Comparison of ENCODE assay signal across 22 cellular contexts in the genomic region with DNA sequence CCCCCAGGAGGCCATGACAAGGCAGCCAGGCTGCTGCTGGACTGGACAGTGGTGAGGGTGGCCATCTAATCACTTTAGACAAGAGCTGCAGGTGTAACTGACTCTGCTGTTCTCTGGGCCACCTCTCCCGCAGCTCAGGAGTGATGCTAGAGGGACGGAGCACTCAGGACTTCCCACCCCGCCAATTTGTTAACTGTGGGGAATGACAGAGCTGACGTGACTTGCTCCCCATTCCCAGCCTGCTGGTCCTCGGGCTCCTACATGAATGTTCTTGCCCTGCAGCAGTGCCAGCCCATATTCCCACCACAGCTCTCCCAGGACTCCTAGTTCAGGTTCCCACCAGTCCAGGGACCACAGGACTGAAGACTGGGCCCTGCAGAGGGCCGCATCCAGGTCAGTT. TPM values are rescaled to one million over a fixed set of nuclear protein-coding genes. Genes with fewer than 3 reads are reported as not detected.
DNase-seq lines count a peak whose midpoint lies in the region; ATAC-seq, FAIRE-seq and TF ChIP-seq lines count a peak whose summit lies in the region.
"Had no signal": no experiment of that assay in that cellular context is flagged by ENCODE, and none has a peak within 500 bp of the region (broad histone marks: within the 10 kb centered on the region; RNA-seq: fewer than 3 reads in every experiment).

No MANE protein-coding gene starts in this region.

- ATAC-seq in omental fat pad (ENCODE audit: low FRiP score), result no peak
- ATAC-seq in naive thymus-derived CD8-positive, alpha-beta T cell, result no peak
- no peak for ATAC-seq in GM21526 (IDR thresholded peaks at IDR 0.05; ENCODE audit: low FRiP score, unreplicated experiment)
- ATAC-seq: GM12878 had no signal

- peak overlapping the region in 5 of 7 donors; percentile 46 to 89 (median 77) for H3K27ac Mint-ChIP-seq in CD14-positive monocyte
- no peak overlapping the region for H3K27ac Mint-ChIP-seq in naive thymus-derived CD8-positive, alpha-beta T cell
- H3K27ac Mint-ChIP-seq: CD4-positive, alpha-beta T cell; CD8-positive, alpha-beta memory T cell had no signal

- peaks cover 0 to 19% (median 0%) of the 10 kb centered on the region in 11 experiments; a peak in 3 of 22 replicates for H3K27me3 ChIP-seq in BLaER1 treated with 17β-estradiol and CSF1 and Interleukin-3, amounts not matched to agents 10 nM and 100 nM
- H3K27me3 ChIP-seq in bronchial epithelial cell (ENCODE audit: control insufficient read depth, insufficient read depth, low read length), result no peaks in the 10 kb centered on the region

- H3K9me3 ChIP-seq in BLaER1 treated with 17β-estradiol and CSF1 and Interleukin-3, amounts not matched to agents 10 nM and 100 nM (replicated peaks in 1 of 11), result peaks cover 0 to 35% (median 4%) of the 10 kb centered on the region in 11 experiments; a peak in 10 of 22 replicates

- H4K20me1 ChIP-seq in BLaER1 treated with 17β-estradiol and CSF1 and Interleukin-3, amounts not matched to agents 10 nM and 100 nM, result no peaks in the 10 kb centered on the region

- POLR2A ChIA-PET in naive thymus-derived CD8-positive, alpha-beta T cell (lab: Charles Lee), result no interaction called here

- H3K4me1 ChIP-seq in BLaER1 treated with 17β-estradiol and CSF1 and Interleukin-3, amounts not matched to agents 10 nM and 100 nM, result peaks cover 21 to 40% (median 33%) of the 10 kb centered on the region in 10 experiments

- H3K4me3 ChIP-seq in BLaER1 treated with 17β-estradiol and CSF1 and Interleukin-3, amounts not matched to agents 10 nM and 100 nM, result no peak overlapping the region
- H3K4me3 ChIP-seq in bronchial epithelial cell (ENCODE audit: low read depth, low read length), result no peak overlapping the region
- H3K4me3 ChIP-seq: GM12878, GM23248 had no signal

- peaks cover 78% of the 10 kb centered on the region for H3K4me1 Mint-ChIP-seq in CD14-positive monocyte
- H3K4me1 Mint-ChIP-seq in naive thymus-derived CD8-positive, alpha-beta T cell, result peaks cover 0 to under 1% (median 0%) of the 10 kb centered on the region in 4 donors
- H3K4me1 Mint-ChIP-seq: CD8-positive, alpha-beta memory T cell had no signal

- H3K9me3 Mint-ChIP-seq in CD14-positive monocyte, result no peaks in the 10 kb centered on the region
- no peaks in the 10 kb centered on the region for H3K9me3 Mint-ChIP-seq in naive thymus-derived CD8-positive, alpha-beta T cell
- H3K9me3 Mint-ChIP-seq: CD4-positive, alpha-beta T cell; CD8-positive, alpha-beta memory T cell had no signal

- H3K9ac ChIP-seq in BLaER1 treated with 17β-estradiol and CSF1 and Interleukin-3, amounts not matched to agents 10 nM and 100 nM, result peak overlapping the region in 2 of 11 experiments; percentile 26 to 31; a peak in 1 of 22 replicates
- H3K9ac ChIP-seq: GM23248 had no signal

- DNase-seq in CD14-positive monocyte (ENCODE audit: low spot score) (no peak), bronchial epithelial cell (ENCODE audit: low read depth) (no peak), omental fat pad (ENCODE audit: low spot score) (peak; percentile 15)
- no peak for DNase-seq in naive thymus-derived CD8-positive, alpha-beta T cell
- DNase-seq in activated CD4-positive, alpha-beta T cell treated with anti-CD3 and anti-CD28 coated beads, Interleukin-2, amount 50 U/mL, for 48 hours, result no peak
- DNase-seq: CD4-positive, alpha-beta T cell; CD8-positive, alpha-beta memory T cell; DMS 273 treated with DMSO at 0.1 percent for 48 hours; DMS79; EL; GDM1; GM23248; H7; HCEC 1CT had no signal

- TF ChIP-seq CTCF in CD14-positive monocyte (IDR thresholded peaks at IDR 0.05) (no peak), bronchial epithelial cell (IDR thresholded peaks at IDR 0.05; ENCODE audit: insufficient read depth, low read length, severe bottlenecking) (no peak), omental fat pad (IDR thresholded peaks at IDR 0.05) (no peak)

- peak; percentile 86 for FAIRE-seq in bronchial epithelial cell (lab: Jason Lieb, UNC)
- FAIRE-seq: D721Med, GM12878, GM19239, H1 had no signal

- no peaks in the 10 kb centered on the region for H3K27me3 Mint-ChIP-seq in CD14-positive monocyte (ENCODE audit: low read depth in 3 of 3)
- no peaks in the 10 kb centered on the region for H3K27me3 Mint-ChIP-seq in naive thymus-derived CD8-positive, alpha-beta T cell
- H3K27me3 Mint-ChIP-seq: CD4-positive, alpha-beta T cell; CD8-positive, alpha-beta memory T cell had no signal

- H3K4me3 Mint-ChIP-seq in CD14-positive monocyte, result no peak overlapping the region
- no peak overlapping the region for H3K4me3 Mint-ChIP-seq in naive thymus-derived CD8-positive, alpha-beta T cell
- H3K4me3 Mint-ChIP-seq: CD4-positive, alpha-beta T cell; CD8-positive, alpha-beta memory T cell had no signal

- peaks cover 0 to 11% (median 0%) of the 10 kb centered on the region in 11 experiments; a peak in 6 of 22 replicates for H3K36me3 ChIP-seq in BLaER1 treated with 17β-estradiol and CSF1 and Interleukin-3, amounts not matched to agents 10 nM and 100 nM
- no peaks in the 10 kb centered on the region for H3K36me3 ChIP-seq in bronchial epithelial cell (ENCODE audit: control insufficient read depth, insufficient read depth, low read length)

- H3K36me3 Mint-ChIP-seq in CD14-positive monocyte, result peaks cover 0 to 3% of the 10 kb centered on the region in 2 donors
- H3K36me3 Mint-ChIP-seq in naive thymus-derived CD8-positive, alpha-beta T cell, result no peaks in the 10 kb centered on the region
- H3K36me3 Mint-ChIP-seq: CD8-positive, alpha-beta memory T cell had no signal

- H3K27ac ChIP-seq in BLaER1 treated with 17β-estradiol and CSF1 and Interleukin-3, amounts not matched to agents 10 nM and 100 nM, result peak overlapping the region in 8 of 11 experiments; percentile 29 to 92 (median 87); a peak in 15 of 22 replicates
- H3K27ac ChIP-seq: C4-2B, GM23248 had no signal

- no peak overlapping the region for H3K4me2 ChIP-seq in BLaER1 treated with 17β-estradiol and CSF1 and Interleukin-3, amounts not matched to agents 10 nM and 100 nM

- intact Hi-C loops in CD14-positive monocyte (cut with micrococcal nuclease), result loop anchor here (10.0 kb wide), 1 partner anchor 54 kb away; no protein-coding TSS in a partner anchor

RNA-seq across cellular contexts. Expression of a gene that starts 16.7 kb away (rescaled TPM):
- polyA plus RNA-seq in CD14-positive monocyte, result not detected
- total RNA-seq in bronchial epithelial cell, result under 0.01 TPM in 1 of 2 replicates, not detected in the other
- 1 to 10 TPM in 1 of 4 donors, under 1 TPM in 2, not detected in 1; 0.19 to 3.4 (median 0.60) TPM for total RNA-seq in omental fat pad
- total RNA-seq in naive thymus-derived CD8-positive, alpha-beta T cell, result not detected
- polyA plus RNA-seq in naive thymus-derived CD8-positive, alpha-beta T cell, result not detected
- total RNA-seq: CD8-positive, alpha-beta memory T cell; GM12878; GM23248; H7 had no signal
- polyA plus RNA-seq: BJ; CD8-positive, alpha-beta memory T cell; GM23248 had no signal

Comparison
In these comparisons a context has a peak if more than half of its experiments do, and no peak if none do; other contexts are left out.
1. H3K27ac Mint-ChIP-seq: peak in CD14-positive monocyte (5 of 7); none in naive thymus-derived CD8-positive, alpha-beta T cell (0 of 10).